ENCODE assay signal across 15 cellular contexts in the genomic region with DNA sequence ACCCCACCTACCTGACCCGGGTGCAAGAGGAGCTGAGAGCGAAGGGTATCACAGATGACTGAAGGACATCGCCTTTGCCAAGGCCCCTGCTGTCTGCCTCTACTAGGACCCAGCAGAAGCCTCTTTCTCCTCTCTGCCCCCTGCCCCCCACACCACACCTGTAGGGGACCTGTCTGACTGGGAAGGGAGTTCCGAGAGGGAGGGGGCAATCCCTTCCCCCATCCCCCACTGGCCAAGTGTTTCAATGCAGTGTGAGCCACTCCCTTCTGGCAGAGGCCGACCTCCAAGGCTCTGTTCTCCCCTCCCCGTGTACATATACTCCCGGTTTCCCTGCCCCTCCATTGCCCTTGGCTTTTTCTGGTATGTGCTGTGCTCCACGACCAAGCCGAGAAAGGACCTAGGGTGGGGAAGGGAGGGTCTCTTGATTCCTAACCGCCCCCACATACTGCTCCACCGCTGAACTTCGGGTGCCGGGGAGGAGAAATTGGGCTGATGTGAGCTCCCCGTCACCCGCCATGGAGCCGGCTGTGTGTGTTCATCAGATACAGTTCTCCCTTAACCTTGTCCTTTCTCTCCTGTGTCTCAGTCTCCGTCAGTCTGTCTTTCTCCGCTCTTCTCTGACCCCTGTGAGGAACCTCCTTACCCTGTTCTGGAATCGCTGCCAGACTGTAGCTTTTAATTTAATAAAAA. TPM values are rescaled to one million over a fixed set of nuclear protein-coding genes. Genes with fewer than 3 reads are reported as not detected.
DNase-seq lines count a peak whose midpoint lies in the region; TF ChIP-seq lines count a peak whose summit lies in the region.
"Had no signal": no experiment of that assay in that cellular context is flagged by ENCODE, and none has a peak within 500 bp of the region (broad histone marks: within the 10 kb centered on the region; RNA-seq: fewer than 3 reads in every experiment).

No MANE protein-coding gene starts in this region.

- no peaks in the 10 kb centered on the region for H3K9me2 ChIP-seq in OCI-LY7 (ENCODE audit: insufficient read depth, low read length)

- no peaks in the 10 kb centered on the region for H4K20me1 ChIP-seq in OCI-LY7 (ENCODE audit: insufficient read depth, low read length)

- H3K4me1 ChIP-seq in HUES6 (ENCODE audit: control insufficient read depth, insufficient read depth, low read length) = peaks cover 24% of the 10 kb centered on the region
- H3K4me1 ChIP-seq in testis = peaks cover 16% of the 10 kb centered on the region
- peaks cover 7% of the 10 kb centered on the region for H3K4me1 ChIP-seq in OCI-LY7 (ENCODE audit: insufficient read depth, low read length, poor library complexity, severe bottlenecking)

- H3K27ac ChIP-seq in HUES6 (ENCODE audit: low read depth, low read length) (no peak overlapping the region), dorsolateral prefrontal cortex (peak overlapping the region in 39 of 59 donors; percentile 8 to 91 (median 80)), testis (peak overlapping the region; percentile 59 to 73), OCI-LY7 (ENCODE audit: low read depth, low read length, poor library complexity, severe bottlenecking) (no peak overlapping the region)
- H3K27ac ChIP-seq: C4-2B had no signal

- POLR2A ChIA-PET in OCI-LY7 (lab: Charles Lee) = interaction anchor here (0.5 kb wide), 1 partner anchor 228 kb away, joined by 3 read pairs; no protein-coding TSS in a partner anchor

- H3K27ac Mint-ChIP-seq in mesothelial cell of epicardium = peak overlapping the region; percentile 76

- intact Hi-C loops in dorsolateral prefrontal cortex (cut with DNase I) = no loop called here
- intact Hi-C loops in testis (cut with DNase I; ENCODE audit: low total_unique reads) = no loop called here
- intact Hi-C loops in OCI-LY7 (cut with micrococcal nuclease; ENCODE audit: unreplicated experiment) = no loop called here

- no peaks in the 10 kb centered on the region for H3K27me3 Mint-ChIP-seq in mesothelial cell of epicardium (ENCODE audit: low read depth)

- no TSS peak for BruUV-seq in OCI-LY7 (replicated peaks; lab: Mats Ljungman, UMichigan)

- TF ChIP-seq POLR2A in testis (IDR thresholded peaks at IDR 0.05) = no peak

- H3K4me2 ChIP-seq in OCI-LY7 (ENCODE audit: low read length) = no peak overlapping the region

- H3K79me2 ChIP-seq in OCI-LY7 (ENCODE audit: insufficient read depth, low read depth, low read length) = no peaks in the 10 kb centered on the region
- H3K79me2 ChIP-seq: parathyroid adenoma had no signal

- no peak overlapping the region for H2AFZ ChIP-seq in OCI-LY7 (ENCODE audit: low read length)
- H2AFZ ChIP-seq: parathyroid adenoma had no signal

- no peaks in the 10 kb centered on the region for H3K9me3 Mint-ChIP-seq in mesothelial cell of epicardium

- H3K36me3 Mint-ChIP-seq in mesothelial cell of epicardium = peaks cover 20% of the 10 kb centered on the region

- DNase-seq in dorsolateral prefrontal cortex (no peak), mesothelial cell of epicardium (ENCODE audit: low spot score in 2 of 2, unreplicated experiment in 2 of 2) (no peak), testis (no peak), kidney tubule cell (ENCODE audit: low spot score) (no peak), activated T-cell treated with anti-CD3 and anti-CD28 coated beads for 4 hours (no peak), OCI-LY7 (ENCODE audit: low spot score) (no peak)
- no peak for DNase-seq in activated T-cell treated with anti-CD3 and anti-CD28 coated beads, Interleukin-2, amount 50 U/mL, for 48 hours
- DNase-seq: activated T-cell treated with anti-CD3 and anti-CD28 coated beads, Interleukin-2, amount 50 U/mL, for 1 hour; KG1; NCI-H1694 treated with DMSO at 0.1 percent for 48 hours; PC-3; SW 1271 had no signal

- 29 to 42% methylated on average over 19 of the region's 19 CpGs for WGBS in testis, 2 donors

- no peak overlapping the region for H3K9ac ChIP-seq in HUES6 (ENCODE audit: low read length)
- H3K9ac ChIP-seq: parathyroid adenoma had no signal

- H3K9me3 ChIP-seq in HUES6 (ENCODE audit: control insufficient read depth, insufficient read depth, low read depth, low read length) (no peaks in the 10 kb centered on the region), testis (no peaks in the 10 kb centered on the region), OCI-LY7 (ENCODE audit: low read length) (no peaks in the 10 kb centered on the region)

- H3K4me3 ChIP-seq in HUES6 (ENCODE audit: low read depth, low read length) (peak overlapping the region; percentile 79), dorsolateral prefrontal cortex (peak overlapping the region in 6 of 59 donors; percentile 77 to 85 (median 82)), testis (peak overlapping the region; percentile 61 to 71), OCI-LY7 (ENCODE audit: low read depth, low read length, poor library complexity, severe bottlenecking) (no peak overlapping the region)

- CTCF ChIA-PET in OCI-LY7 (lab: Charles Lee; ENCODE audit: unreplicated experiment) = no interaction called here

- H3K27me3 ChIP-seq in HUES6 (ENCODE audit: control insufficient read depth, insufficient read depth, low read length) (peaks cover 26% of the 10 kb centered on the region), dorsolateral prefrontal cortex (no peaks in the 10 kb centered on the region), testis (no peaks in the 10 kb centered on the region)

- H3K4me3 Mint-ChIP-seq in mesothelial cell of epicardium = peak overlapping the region; percentile 38

- TF ChIP-seq CTCF in dorsolateral prefrontal cortex (IDR thresholded peaks at IDR 0.05 in 54 of 56, conservative IDR thresholded peaks at IDR 0.05 in 2 of 56; ENCODE audit: low read depth in 1 of 56, partially characterized antibody in 56 of 56) (no peak), mesothelial cell of epicardium (IDR thresholded peaks at IDR 0.05; ENCODE audit: unreplicated experiment) (no peak), testis (IDR thresholded peaks at IDR 0.05) (no peak), OCI-LY7 (conservative IDR thresholded peaks at IDR 0.05; ENCODE audit: low read length) (no peak)

- peaks cover 36% of the 10 kb centered on the region for H3K4me1 Mint-ChIP-seq in mesothelial cell of epicardium

- H3K36me3 ChIP-seq in HUES6 (ENCODE audit: control insufficient read depth, insufficient read depth, low read length) (peaks cover 9% of the 10 kb centered on the region; the same call in 1 of the 2 replicates), testis (ENCODE audit: low read depth, missing control alignments) (no peaks in the 10 kb centered on the region), OCI-LY7 (ENCODE audit: insufficient read depth, low read length) (no peaks in the 10 kb centered on the region)

RNA-seq across cellular contexts. Expression of gene ARHGEF25, which starts 2.0 kb away (rescaled TPM):
- total RNA-seq in dorsolateral prefrontal cortex = 100 to 1,000 TPM in 54 of 120 experiments, 10 to 100 TPM in 66; 29.1 to 145 (median 96.5) TPM
- 60.4 to 65.0 TPM (median 62.4 TPM) in 3 replicates for total RNA-seq in mesothelial cell of epicardium
- 10 to 100 TPM; 18.0 to 26.5 TPM for total RNA-seq in testis
- polyA plus RNA-seq in testis (ENCODE audit: insufficient read depth, low read depth, low replicate concordance) = 18.7 TPM
- total RNA-seq in OCI-LY7 (2014; rRNA removed; shearing (Covaris generic)) = not detected in 2 replicates
- not detected in 2 replicates for total RNA-seq in OCI-LY7 (2022)

RNA-seq across cellular contexts. Expression of gene DTX3, which starts 4.6 kb away (rescaled TPM):
- total RNA-seq in dorsolateral prefrontal cortex (100 to 1,000 TPM in 112 of 120 experiments, 10 to 100 TPM in 8; 85.9 to 178 (median 123) TPM), mesothelial cell of epicardium (88.3 to 93.6 TPM (median 90.0 TPM) in 3 replicates), testis (10 to 100 TPM; 45.0 to 60.4 TPM), OCI-LY7 (2022) (0.11 TPM in 1 of 2 replicates, not detected in the other)
- polyA plus RNA-seq in testis (ENCODE audit: insufficient read depth, low read depth, low replicate concordance) = 37.9 TPM
- not detected in 2 replicates for total RNA-seq in OCI-LY7 (2014; rRNA removed; shearing (Covaris generic))

RNA-seq across cellular contexts. Expression of gene PIP4K2C, which starts 18.2 kb away (rescaled TPM):
- total RNA-seq in dorsolateral prefrontal cortex (100 to 1,000 TPM in 2 of 120 experiments, 10 to 100 TPM in 118; 37.9 to 103 (median 73.9) TPM), mesothelial cell of epicardium (23.4 to 24.2 TPM (median 23.7 TPM) in 3 replicates), testis (10 to 100 TPM; 47.6 to 54.6 TPM), OCI-LY7 (2022) (14.8 and 15.9 TPM in 2 replicates)
- polyA plus RNA-seq in testis (ENCODE audit: insufficient read depth, low read depth, low replicate concordance) = 78.0 TPM
- total RNA-seq in OCI-LY7 (2014; rRNA removed; shearing (Covaris generic)) = 9.0 and 14.5 TPM in 2 replicates

RNA-seq across cellular contexts. Expression of gene B4GALNT1, which starts 23.8 kb away (rescaled TPM):
- total RNA-seq in dorsolateral prefrontal cortex (100 to 1,000 TPM in 16 of 120 experiments, 10 to 100 TPM in 104; 23.9 to 123 (median 85.1) TPM), mesothelial cell of epicardium (0.34 to 0.78 TPM (median 0.35 TPM) in 3 replicates), testis (1 to 10 TPM; 2.3 to 3.2 TPM), OCI-LY7 (2022) (3.1 and 3.8 TPM in 2 replicates)
- 1.8 TPM for polyA plus RNA-seq in testis (ENCODE audit: insufficient read depth, low read depth, low replicate concordance)
- total RNA-seq in OCI-LY7 (2014; rRNA removed; shearing (Covaris generic)) = 1.1 and 1.2 TPM in 2 replicates

RNA-seq across cellular contexts. Expression of gene KIF5A, which starts 59.4 kb away (rescaled TPM):
- total RNA-seq in dorsolateral prefrontal cortex (1,000 to 10,000 TPM in 27 of 120 experiments, 100 to 1,000 TPM in 93; 272 to 2,157 (median 860) TPM), mesothelial cell of epicardium (0.40 to 0.69 TPM (median 0.59 TPM) in 3 replicates), testis (1 to 10 TPM; 6.8 to 9.1 TPM), OCI-LY7 (2022) (1.2 and 1.6 TPM in 2 replicates)
- polyA plus RNA-seq in testis (ENCODE audit: insufficient read depth, low read depth, low replicate concordance) = 8.4 TPM
- total RNA-seq in OCI-LY7 (2014; rRNA removed; shearing (Covaris generic)) = 0.09 and 0.10 TPM in 2 replicates
- total RNA-seq: PC-3 had no signal

Comparison
In these comparisons a context has a peak if more than half of its experiments do, and no peak if none do; other contexts are left out.
1. H3K27ac ChIP-seq: peak in dorsolateral prefrontal cortex (39 of 59) and testis (2 of 2); none in HUES6 (single experiment) and OCI-LY7 (single experiment).
2. RNA of gene ARHGEF25, which starts 2.0 kb away (total RNA-seq): 29.1 to 145 TPM in dorsolateral prefrontal cortex, 60.4 to 65.0 TPM in mesothelial cell of epicardium and 18.0 to 26.5 TPM in testis; not detected in OCI-LY7; every median in the first group is over 10 times any median in the second.
3. RNA of gene DTX3, which starts 4.6 kb away (total RNA-seq): 85.9 to 178 TPM in dorsolateral prefrontal cortex, 88.3 to 93.6 TPM in mesothelial cell of epicardium and 45.0 to 60.4 TPM in testis; 0.11 TPM in OCI-LY7; every median in the first group is over 10 times any median in the second.